ENCODE assay signal across 19 cellular contexts in genomic region chr12:53468286-53468685, GRCh38.
DNase-seq lines count a peak whose midpoint lies in the region; ATAC-seq and TF ChIP-seq lines count a peak whose summit lies in the region.
"Had no signal": no experiment of that assay in that cellular context is flagged by ENCODE, and none has a peak within 500 bp of the region (broad histone marks: within the 10 kb centered on the region; RNA-seq: fewer than 3 reads in every experiment).

No MANE protein-coding gene starts in this region.

- H3K9me3 Mint-ChIP-seq in activated T-cell treated with anti-CD3 and anti-CD28 coated beads, Interleukin-2, amount 50 U/mL, for 24 hours, result no peaks in the 10 kb centered on the region
- no peaks in the 10 kb centered on the region for H3K9me3 Mint-ChIP-seq in nephron progenitor cell
- H3K9me3 Mint-ChIP-seq: activated T-helper 2 cell treated with anti-CD3 and anti-CD28 coated beads, Interferon-gamma antibody, Interleukin-2, Interleukin-4, amounts not matched to agents 10 μg/mL and 5 μg/mL and 100 μg/mL, durations not matched to agents 14 hours and 24 hours and 36 hours had no signal

- DNase-seq in activated T-cell treated with anti-CD3 and anti-CD28 coated beads, Interleukin-2, amount 50 U/mL, for 24 hours, result no peak
- no peak for DNase-seq in activated T-cell treated with anti-CD3 and anti-CD28 coated beads, Interleukin-2, amount 50 U/mL, for 1 hour
- DNase-seq in RPMI8226 (peak; percentile 19), nephron progenitor cell (no peak)
- no peak for DNase-seq in stimulated activated CD4-positive, alpha-beta T cell treated with anti-CD3 and anti-CD28 coated beads, Interleukin-4, amount 100 ng/mL, for 4 hours
- DNase-seq: anterior cingulate cortex; cerebellar nuclear complex; effector CD4-positive, alpha-beta T cell; head of caudate nucleus; NCI-H1417; NCI-H524 treated with DMSO at 0.1 percent for 48 hours; occipital lobe; SHP77 treated with DMSO at 0.1 percent for 48 hours; stimulated activated CD4-positive, alpha-beta T cell treated with anti-CD3 and anti-CD28 coated beads, Interleukin-15, amount 100 ng/mL, for 24 hours; stimulated activated naive CD4-positive, alpha-beta T cell treated with Interleukin-2 at 50 U/mL for 16 hours; T-helper 1 cell; trophoblast cell had no signal

- ATAC-seq in GM19328 (IDR thresholded peaks at IDR 0.05; ENCODE audit: unreplicated experiment), result no peak

- H3K4me3 Mint-ChIP-seq in activated T-cell treated with anti-CD3 and anti-CD28 coated beads, Interleukin-2, amount 50 U/mL, for 24 hours, result no peak overlapping the region
- no peak overlapping the region for H3K4me3 Mint-ChIP-seq in nephron progenitor cell

- peaks cover 55% of the 10 kb centered on the region for H3K4me1 Mint-ChIP-seq in activated T-cell treated with anti-CD3 and anti-CD28 coated beads, Interleukin-2, amount 50 U/mL, for 24 hours (ENCODE audit: low read depth)
- peaks cover 36% of the 10 kb centered on the region for H3K4me1 Mint-ChIP-seq in nephron progenitor cell

- H3K27me3 Mint-ChIP-seq in activated T-cell treated with anti-CD3 and anti-CD28 coated beads, Interleukin-2, amount 50 U/mL, for 24 hours, result no peaks in the 10 kb centered on the region
- H3K27me3 Mint-ChIP-seq in nephron progenitor cell (ENCODE audit: low read depth, poor library complexity), result no peaks in the 10 kb centered on the region

- peaks cover 99% of the 10 kb centered on the region for H3K36me3 Mint-ChIP-seq in activated T-cell treated with anti-CD3 and anti-CD28 coated beads, Interleukin-2, amount 50 U/mL, for 24 hours (ENCODE audit: low read depth)
- peaks cover 71% of the 10 kb centered on the region for H3K36me3 Mint-ChIP-seq in nephron progenitor cell (ENCODE audit: low read depth)

- peak overlapping the region; percentile 73 for H3K27ac Mint-ChIP-seq in activated T-cell treated with anti-CD3 and anti-CD28 coated beads, Interleukin-2, amount 50 U/mL, for 24 hours
- H3K27ac Mint-ChIP-seq in nephron progenitor cell, result peak overlapping the region; percentile 87
- H3K27ac Mint-ChIP-seq: activated T-helper 2 cell treated with anti-CD3 and anti-CD28 coated beads, Interferon-gamma antibody, Interleukin-2, Interleukin-4, amounts not matched to agents 10 μg/mL and 5 μg/mL and 100 μg/mL, durations not matched to agents 14 hours and 24 hours and 36 hours had no signal

- no peak for TF ChIP-seq CTCF in nephron progenitor cell (IDR thresholded peaks at IDR 0.05)
